Comparison of ENCODE assay signal across 1 cellular context in the genomic region with DNA sequence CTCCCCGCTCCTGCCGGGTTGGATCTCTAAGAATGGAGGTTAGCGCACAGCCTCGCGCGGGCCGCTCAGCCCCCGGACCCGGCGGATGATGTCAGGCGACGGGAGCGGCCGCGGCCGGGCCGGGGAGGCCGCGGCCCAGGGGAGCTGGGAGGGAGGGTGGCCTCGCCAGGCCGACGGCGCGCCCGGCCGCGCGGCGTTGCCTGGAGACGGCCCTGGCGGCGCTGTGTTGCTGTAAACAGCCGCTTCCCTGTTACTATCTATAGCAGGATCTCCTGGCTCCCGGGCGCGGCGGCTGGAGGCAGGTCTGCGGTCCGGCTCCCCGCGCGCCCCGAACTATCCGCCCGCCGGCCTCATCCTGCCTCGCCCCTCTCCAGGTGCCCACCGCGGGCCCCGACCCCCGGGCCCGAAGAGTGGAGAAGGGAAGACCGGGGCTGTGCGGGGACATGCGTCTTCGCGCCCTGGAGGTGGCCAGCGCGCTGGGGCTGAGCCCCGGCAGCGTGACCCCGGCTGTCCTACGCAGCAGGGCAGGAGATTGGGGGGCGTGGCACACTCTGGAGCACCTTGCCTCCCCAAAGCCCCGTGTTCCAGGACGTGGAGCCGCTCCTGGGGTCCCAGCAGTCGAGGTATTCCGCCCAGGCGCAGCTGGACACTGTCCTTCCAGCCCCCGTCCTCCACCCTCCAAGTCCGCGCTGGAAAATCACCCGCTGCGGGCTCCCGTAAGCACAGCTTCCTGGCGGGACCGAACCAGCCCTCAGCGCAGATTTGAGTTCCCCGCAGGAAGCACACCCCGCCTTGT.
TF ChIP-seq lines count a peak whose summit lies in the region.

No MANE protein-coding gene starts in this region.

TF ChIP-seq in HepG2, 621 proteins besides CTCF, POLR2A, EP300 and RAD21 (continued from another document and continues in another):
- TF ChIP-seq NONO (IDR thresholded peaks at IDR 0.05) (no peak), NONO (CRISPR knock-in tag; conservative IDR thresholded peaks at IDR 0.05) (0 out of 2 replicates have a peak, but pooled peaks have one; percentile 29), KDM4B (CRISPR knock-in tag; IDR thresholded peaks at IDR 0.05) (no peak), SIX1 (CRISPR knock-in tag; IDR thresholded peaks at IDR 0.05; ENCODE audit: borderline replicate concordance) (no peak), MIER2 (CRISPR knock-in tag; IDR thresholded peaks at IDR 0.05) (no peak), ZBTB40 (IDR thresholded peaks at IDR 0.05) (no peak), ZBTB40 (CRISPR knock-in tag; IDR thresholded peaks at IDR 0.05) (peak; percentile 63; the same call in 1 of the 2 replicates), ZNF101 (CRISPR knock-in tag; IDR thresholded peaks at IDR 0.05; ENCODE audit: borderline replicate concordance, low read depth) (no peak), ISX (CRISPR knock-in tag; conservative IDR thresholded peaks at IDR 0.05) (no peak), HIC2 (CRISPR knock-in tag; IDR thresholded peaks at IDR 0.05; ENCODE audit: low read depth) (no peak), RCOR2 (CRISPR knock-in tag; IDR thresholded peaks at IDR 0.05) (no peak), SRF (IDR thresholded peaks at IDR 0.05; ENCODE audit: low read depth, low read length) (no peak), SAP130 (CRISPR knock-in tag; IDR thresholded peaks at IDR 0.05; ENCODE audit: low read depth) (peak; percentile 73), ZFP36L1 (CRISPR knock-in tag; IDR thresholded peaks at IDR 0.05) (no peak), SP1 (IDR thresholded peaks at IDR 0.05) (no peak), SP1 (CRISPR knock-in tag; IDR thresholded peaks at IDR 0.05) (no peak), HMG20A (CRISPR knock-in tag; IDR thresholded peaks at IDR 0.05; ENCODE audit: borderline replicate concordance) (no peak), ZNF20 (CRISPR knock-in tag; IDR thresholded peaks at IDR 0.05) (no peak), ZNF598 (CRISPR knock-in tag; IDR thresholded peaks at IDR 0.05; ENCODE audit: borderline replicate concordance) (no peak), ZBTB2 (CRISPR knock-in tag; IDR thresholded peaks at IDR 0.05; ENCODE audit: low read depth) (peak; percentile 47; the same call in 1 of the 2 replicates), ZNF775 (CRISPR knock-in tag; IDR thresholded peaks at IDR 0.05; ENCODE audit: borderline replicate concordance) (no peak), TMF1 (CRISPR knock-in tag; IDR thresholded peaks at IDR 0.05; ENCODE audit: low read depth) (no peak), MZF1 (CRISPR knock-in tag; IDR thresholded peaks at IDR 0.05; ENCODE audit: borderline replicate concordance) (no peak), ZNF883 (CRISPR knock-in tag; IDR thresholded peaks at IDR 0.05; ENCODE audit: not compliant biosample characterization) (peak; percentile 82), ARNT (IDR thresholded peaks at IDR 0.05) (no peak), NFIB (CRISPR knock-in tag; IDR thresholded peaks at IDR 0.05; ENCODE audit: borderline replicate concordance) (no peak), SNRNP70 (IDR thresholded peaks at IDR 0.05; ENCODE audit: low read depth, low read length) (no peak), ZNF660 (CRISPR knock-in tag; IDR thresholded peaks at IDR 0.05; ENCODE audit: borderline replicate concordance, low read depth) (no peak), ZNF296 (CRISPR knock-in tag; conservative IDR thresholded peaks at IDR 0.05) (peak; percentile 43; the same call in 1 of the 2 replicates), ZBTB44 (CRISPR knock-in tag; IDR thresholded peaks at IDR 0.05) (peak; percentile 34; the same call in 1 of the 2 replicates), PAWR (CRISPR knock-in tag; IDR thresholded peaks at IDR 0.05; ENCODE audit: borderline replicate concordance) (no peak), ZNF138 (CRISPR knock-in tag; IDR thresholded peaks at IDR 0.05; ENCODE audit: low read depth) (0 out of 2 replicates have a peak, but pooled peaks have one; percentile 61), CBX2 (IDR thresholded peaks at IDR 0.05; ENCODE audit: low read depth, low read length) (no peak), CBX2 (CRISPR knock-in tag; IDR thresholded peaks at IDR 0.05; ENCODE audit: low read depth) (no peak), YY1 (IDR thresholded peaks at IDR 0.05; ENCODE audit: insufficient read depth, insufficient replicate concordance, low read depth, low read length) (no peak), GLMP (CRISPR knock-in tag; IDR thresholded peaks at IDR 0.05; ENCODE audit: borderline replicate concordance) (no peak), BORCS8-MEF2B (CRISPR knock-in tag; IDR thresholded peaks at IDR 0.05) (no peak), ZSCAN22 (CRISPR knock-in tag; IDR thresholded peaks at IDR 0.05) (no peak), ZNF747 (CRISPR knock-in tag; IDR thresholded peaks at IDR 0.05; ENCODE audit: borderline replicate concordance) (no peak), STAG1 (CRISPR knock-in tag; IDR thresholded peaks at IDR 0.05) (no peak), ZNF530 (CRISPR knock-in tag; IDR thresholded peaks at IDR 0.05; ENCODE audit: low read depth) (no peak), CBX1 (IDR thresholded peaks at IDR 0.05; ENCODE audit: low read depth) (no peak), FIP1L1 (IDR thresholded peaks at IDR 0.05; ENCODE audit: borderline replicate concordance, insufficient read depth, low read depth, low read length) (no peak), ZNF292 (CRISPR knock-in tag; IDR thresholded peaks at IDR 0.05; ENCODE audit: borderline replicate concordance, low read depth) (no peak), KDM5A (IDR thresholded peaks at IDR 0.05; ENCODE audit: borderline replicate concordance, low read length) (peak; percentile 4; the same call in 1 of the 2 replicates), CEBPG (CRISPR knock-in tag; IDR thresholded peaks at IDR 0.05) (no peak)
- TF ChIP-seq, protein P1, sequence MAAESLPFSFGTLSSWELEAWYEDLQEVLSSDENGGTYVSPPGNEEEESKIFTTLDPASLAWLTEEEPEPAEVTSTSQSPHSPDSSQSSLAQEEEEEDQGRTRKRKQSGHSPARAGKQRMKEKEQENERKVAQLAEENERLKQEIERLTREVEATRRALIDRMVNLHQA (CRISPR knock-in tag; IDR thresholded peaks at IDR 0.05): no peak
- TF ChIP-seq, protein P2, sequence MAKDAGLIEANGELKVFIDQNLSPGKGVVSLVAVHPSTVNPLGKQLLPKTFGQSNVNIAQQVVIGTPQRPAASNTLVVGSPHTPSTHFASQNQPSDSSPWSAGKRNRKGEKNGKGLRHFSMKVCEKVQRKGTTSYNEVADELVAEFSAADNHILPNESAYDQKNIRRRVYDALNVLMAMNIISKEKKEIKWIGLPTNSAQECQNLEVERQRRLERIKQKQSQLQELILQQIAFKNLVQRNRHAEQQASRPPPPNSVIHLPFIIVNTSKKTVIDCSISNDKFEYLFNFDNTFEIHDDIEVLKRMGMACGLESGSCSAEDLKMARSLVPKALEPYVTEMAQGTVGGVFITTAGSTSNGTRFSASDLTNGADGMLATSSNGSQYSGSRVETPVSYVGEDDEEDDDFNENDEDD (CRISPR knock-in tag; IDR thresholded peaks at IDR 0.05; ENCODE audit: borderline replicate concordance): peak; percentile 51; the same call in 1 of the 2 replicates
- TF ChIP-seq, protein P3, sequence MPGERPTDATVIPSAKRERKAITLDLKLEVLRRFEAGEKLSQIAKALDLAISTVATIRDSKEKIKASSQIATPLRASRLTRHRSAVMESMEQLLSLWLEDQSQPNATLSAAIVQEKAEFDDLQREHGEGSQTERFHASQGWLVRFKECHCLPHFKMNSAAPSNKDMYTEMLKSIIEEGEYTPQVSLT (CRISPR knock-in tag; IDR thresholded peaks at IDR 0.05; ENCODE audit: borderline replicate concordance, low read depth): no peak
